Comparison of ENCODE assay signal across 1 cellular context in the genomic region with DNA sequence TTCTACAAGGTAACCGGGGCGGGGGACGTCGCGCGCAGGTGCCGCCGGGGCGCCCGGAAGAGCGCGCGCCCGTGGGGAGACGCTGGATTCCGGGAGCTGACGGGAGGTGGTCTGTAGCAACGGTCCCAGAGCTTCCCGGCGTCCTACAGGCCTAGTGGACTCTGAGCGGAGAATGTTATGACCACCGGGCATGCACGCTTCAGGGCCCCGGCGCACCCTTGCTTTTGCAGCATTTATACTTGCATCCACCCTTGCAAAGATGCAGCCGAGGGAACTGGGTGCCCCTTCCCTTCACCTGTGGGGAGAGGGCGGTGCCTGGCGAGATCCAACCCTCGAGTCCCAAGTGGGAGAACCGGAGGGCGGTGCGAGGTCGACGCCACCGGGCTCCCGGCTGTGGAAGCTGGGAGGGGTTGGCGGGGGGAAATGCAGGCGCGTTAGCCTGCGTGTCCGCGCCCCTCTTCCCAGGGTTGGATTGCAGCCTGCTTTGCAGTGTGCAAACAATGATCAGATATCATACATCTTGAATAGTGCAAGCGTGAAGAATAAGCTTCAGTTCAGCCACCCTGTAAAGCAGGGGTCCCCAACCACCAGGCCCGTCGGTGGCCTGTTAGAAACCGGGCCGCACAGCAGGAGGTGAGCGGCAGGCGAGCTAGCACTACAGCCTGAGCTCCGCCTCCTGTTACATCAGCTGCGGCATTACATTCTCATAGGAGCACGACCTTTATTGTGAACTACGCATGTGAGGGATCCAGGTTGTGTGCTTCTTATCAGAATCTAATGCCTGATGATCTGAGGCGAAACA.
TF ChIP-seq lines count a peak whose summit lies in the region.

No MANE protein-coding gene starts in this region.

TF ChIP-seq in K562, 482 proteins besides CTCF, POLR2A, EP300 and RAD21 (continued from another document and continues in another):
- TF ChIP-seq, protein P1, sequence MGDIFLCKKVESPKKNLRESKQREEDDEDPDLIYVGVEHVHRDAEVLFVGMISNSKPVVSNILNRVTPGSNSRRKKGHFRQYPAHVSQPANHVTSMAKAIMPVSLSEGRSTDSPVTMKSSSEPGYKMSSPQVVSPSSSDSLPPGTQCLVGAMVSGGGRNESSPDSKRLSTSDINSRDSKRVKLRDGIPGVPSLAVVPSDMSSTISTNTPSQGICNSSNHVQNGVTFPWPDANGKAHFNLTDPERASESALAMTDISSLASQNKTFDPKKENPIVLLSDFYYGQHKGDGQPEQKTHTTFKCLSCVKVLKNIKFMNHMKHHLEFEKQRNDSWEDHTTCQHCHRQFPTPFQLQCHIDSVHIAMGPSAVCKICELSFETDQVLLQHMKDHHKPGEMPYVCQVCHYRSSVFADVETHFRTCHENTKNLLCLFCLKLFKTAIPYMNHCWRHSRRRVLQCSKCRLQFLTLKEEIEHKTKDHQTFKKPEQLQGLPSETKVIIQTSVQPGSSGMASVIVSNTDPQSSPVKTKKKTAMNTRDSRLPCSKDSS (IDR thresholded peaks at IDR 0.05; ENCODE audit: low read depth, partially characterized antibody): no peak
- TF ChIP-seq, protein P2, sequence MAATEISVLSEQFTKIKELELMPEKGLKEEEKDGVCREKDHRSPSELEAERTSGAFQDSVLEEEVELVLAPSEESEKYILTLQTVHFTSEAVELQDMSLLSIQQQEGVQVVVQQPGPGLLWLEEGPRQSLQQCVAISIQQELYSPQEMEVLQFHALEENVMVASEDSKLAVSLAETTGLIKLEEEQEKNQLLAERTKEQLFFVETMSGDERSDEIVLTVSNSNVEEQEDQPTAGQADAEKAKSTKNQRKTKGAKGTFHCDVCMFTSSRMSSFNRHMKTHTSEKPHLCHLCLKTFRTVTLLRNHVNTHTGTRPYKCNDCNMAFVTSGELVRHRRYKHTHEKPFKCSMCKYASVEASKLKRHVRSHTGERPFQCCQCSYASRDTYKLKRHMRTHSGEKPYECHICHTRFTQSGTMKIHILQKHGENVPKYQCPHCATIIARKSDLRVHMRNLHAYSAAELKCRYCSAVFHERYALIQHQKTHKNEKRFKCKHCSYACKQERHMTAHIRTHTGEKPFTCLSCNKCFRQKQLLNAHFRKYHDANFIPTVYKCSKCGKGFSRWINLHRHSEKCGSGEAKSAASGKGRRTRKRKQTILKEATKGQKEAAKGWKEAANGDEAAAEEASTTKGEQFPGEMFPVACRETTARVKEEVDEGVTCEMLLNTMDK (IDR thresholded peaks at IDR 0.05; ENCODE audit: borderline replicate concordance, insufficient read depth, low read depth, low read length, poor library complexity, severe bottlenecking): no peak
- TF ChIP-seq SNIP1 (IDR thresholded peaks at IDR 0.05; ENCODE audit: low read depth): no peak; the same call in 1 of the 2 replicates
- TF ChIP-seq, protein P3, sequence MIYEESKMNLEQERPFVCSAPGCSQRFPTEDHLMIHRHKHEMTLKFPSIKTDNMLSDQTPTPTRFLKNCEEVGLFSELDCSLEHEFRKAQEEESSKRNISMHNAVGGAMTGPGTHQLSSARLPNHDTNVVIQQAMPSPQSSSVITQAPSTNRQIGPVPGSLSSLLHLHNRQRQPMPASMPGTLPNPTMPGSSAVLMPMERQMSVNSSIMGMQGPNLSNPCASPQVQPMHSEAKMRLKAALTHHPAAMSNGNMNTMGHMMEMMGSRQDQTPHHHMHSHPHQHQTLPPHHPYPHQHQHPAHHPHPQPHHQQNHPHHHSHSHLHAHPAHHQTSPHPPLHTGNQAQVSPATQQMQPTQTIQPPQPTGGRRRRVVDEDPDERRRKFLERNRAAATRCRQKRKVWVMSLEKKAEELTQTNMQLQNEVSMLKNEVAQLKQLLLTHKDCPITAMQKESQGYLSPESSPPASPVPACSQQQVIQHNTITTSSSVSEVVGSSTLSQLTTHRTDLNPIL (CRISPR knock-in tag; IDR thresholded peaks at IDR 0.05): no peak
- no peak for TF ChIP-seq ZKSCAN3 (CRISPR knock-in tag; IDR thresholded peaks at IDR 0.05)
- TF ChIP-seq, protein P4, sequence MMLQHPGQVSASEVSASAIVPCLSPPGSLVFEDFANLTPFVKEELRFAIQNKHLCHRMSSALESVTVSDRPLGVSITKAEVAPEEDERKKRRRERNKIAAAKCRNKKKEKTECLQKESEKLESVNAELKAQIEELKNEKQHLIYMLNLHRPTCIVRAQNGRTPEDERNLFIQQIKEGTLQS (IDR thresholded peaks at IDR 0.05): peak; percentile 86
- TF ChIP-seq, protein P4 (CRISPR knock-in tag; conservative IDR thresholded peaks at IDR 0.05): no peak
- TF ChIP-seq RBM22 (IDR thresholded peaks at IDR 0.05; ENCODE audit: low read depth, low read length, poor library complexity, severe bottlenecking): peak; percentile 69
- TF ChIP-seq RBBP5 (IDR thresholded peaks at IDR 0.05; ENCODE audit: borderline replicate concordance, insufficient read depth, low read length, poor library complexity, severe bottlenecking): peak; percentile 67
- TF ChIP-seq, protein P5, sequence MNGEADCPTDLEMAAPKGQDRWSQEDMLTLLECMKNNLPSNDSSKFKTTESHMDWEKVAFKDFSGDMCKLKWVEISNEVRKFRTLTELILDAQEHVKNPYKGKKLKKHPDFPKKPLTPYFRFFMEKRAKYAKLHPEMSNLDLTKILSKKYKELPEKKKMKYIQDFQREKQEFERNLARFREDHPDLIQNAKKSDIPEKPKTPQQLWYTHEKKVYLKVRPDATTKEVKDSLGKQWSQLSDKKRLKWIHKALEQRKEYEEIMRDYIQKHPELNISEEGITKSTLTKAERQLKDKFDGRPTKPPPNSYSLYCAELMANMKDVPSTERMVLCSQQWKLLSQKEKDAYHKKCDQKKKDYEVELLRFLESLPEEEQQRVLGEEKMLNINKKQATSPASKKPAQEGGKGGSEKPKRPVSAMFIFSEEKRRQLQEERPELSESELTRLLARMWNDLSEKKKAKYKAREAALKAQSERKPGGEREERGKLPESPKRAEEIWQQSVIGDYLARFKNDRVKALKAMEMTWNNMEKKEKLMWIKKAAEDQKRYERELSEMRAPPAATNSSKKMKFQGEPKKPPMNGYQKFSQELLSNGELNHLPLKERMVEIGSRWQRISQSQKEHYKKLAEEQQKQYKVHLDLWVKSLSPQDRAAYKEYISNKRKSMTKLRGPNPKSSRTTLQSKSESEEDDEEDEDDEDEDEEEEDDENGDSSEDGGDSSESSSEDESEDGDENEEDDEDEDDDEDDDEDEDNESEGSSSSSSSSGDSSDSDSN (IDR thresholded peaks at IDR 0.05; ENCODE audit: borderline replicate concordance in 1 of 2, low read depth in 2 of 2, low read length in 2 of 2): peak; percentile 24 to 58; a peak in 3 of 4 replicates
- no peak for TF ChIP-seq ZNF274 (IDR thresholded peaks at IDR 0.05; ENCODE audit: borderline replicate concordance, low read depth, low read length)
- TF ChIP-seq, protein P6, sequence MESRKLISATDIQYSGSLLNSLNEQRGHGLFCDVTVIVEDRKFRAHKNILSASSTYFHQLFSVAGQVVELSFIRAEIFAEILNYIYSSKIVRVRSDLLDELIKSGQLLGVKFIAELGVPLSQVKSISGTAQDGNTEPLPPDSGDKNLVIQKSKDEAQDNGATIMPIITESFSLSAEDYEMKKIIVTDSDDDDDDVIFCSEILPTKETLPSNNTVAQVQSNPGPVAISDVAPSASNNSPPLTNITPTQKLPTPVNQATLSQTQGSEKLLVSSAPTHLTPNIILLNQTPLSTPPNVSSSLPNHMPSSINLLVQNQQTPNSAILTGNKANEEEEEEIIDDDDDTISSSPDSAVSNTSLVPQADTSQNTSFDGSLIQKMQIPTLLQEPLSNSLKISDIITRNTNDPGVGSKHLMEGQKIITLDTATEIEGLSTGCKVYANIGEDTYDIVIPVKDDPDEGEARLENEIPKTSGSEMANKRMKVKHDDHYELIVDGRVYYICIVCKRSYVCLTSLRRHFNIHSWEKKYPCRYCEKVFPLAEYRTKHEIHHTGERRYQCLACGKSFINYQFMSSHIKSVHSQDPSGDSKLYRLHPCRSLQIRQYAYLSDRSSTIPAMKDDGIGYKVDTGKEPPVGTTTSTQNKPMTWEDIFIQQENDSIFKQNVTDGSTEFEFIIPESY (CRISPR knock-in tag; IDR thresholded peaks at IDR 0.05): no peak
- TF ChIP-seq, protein P7, sequence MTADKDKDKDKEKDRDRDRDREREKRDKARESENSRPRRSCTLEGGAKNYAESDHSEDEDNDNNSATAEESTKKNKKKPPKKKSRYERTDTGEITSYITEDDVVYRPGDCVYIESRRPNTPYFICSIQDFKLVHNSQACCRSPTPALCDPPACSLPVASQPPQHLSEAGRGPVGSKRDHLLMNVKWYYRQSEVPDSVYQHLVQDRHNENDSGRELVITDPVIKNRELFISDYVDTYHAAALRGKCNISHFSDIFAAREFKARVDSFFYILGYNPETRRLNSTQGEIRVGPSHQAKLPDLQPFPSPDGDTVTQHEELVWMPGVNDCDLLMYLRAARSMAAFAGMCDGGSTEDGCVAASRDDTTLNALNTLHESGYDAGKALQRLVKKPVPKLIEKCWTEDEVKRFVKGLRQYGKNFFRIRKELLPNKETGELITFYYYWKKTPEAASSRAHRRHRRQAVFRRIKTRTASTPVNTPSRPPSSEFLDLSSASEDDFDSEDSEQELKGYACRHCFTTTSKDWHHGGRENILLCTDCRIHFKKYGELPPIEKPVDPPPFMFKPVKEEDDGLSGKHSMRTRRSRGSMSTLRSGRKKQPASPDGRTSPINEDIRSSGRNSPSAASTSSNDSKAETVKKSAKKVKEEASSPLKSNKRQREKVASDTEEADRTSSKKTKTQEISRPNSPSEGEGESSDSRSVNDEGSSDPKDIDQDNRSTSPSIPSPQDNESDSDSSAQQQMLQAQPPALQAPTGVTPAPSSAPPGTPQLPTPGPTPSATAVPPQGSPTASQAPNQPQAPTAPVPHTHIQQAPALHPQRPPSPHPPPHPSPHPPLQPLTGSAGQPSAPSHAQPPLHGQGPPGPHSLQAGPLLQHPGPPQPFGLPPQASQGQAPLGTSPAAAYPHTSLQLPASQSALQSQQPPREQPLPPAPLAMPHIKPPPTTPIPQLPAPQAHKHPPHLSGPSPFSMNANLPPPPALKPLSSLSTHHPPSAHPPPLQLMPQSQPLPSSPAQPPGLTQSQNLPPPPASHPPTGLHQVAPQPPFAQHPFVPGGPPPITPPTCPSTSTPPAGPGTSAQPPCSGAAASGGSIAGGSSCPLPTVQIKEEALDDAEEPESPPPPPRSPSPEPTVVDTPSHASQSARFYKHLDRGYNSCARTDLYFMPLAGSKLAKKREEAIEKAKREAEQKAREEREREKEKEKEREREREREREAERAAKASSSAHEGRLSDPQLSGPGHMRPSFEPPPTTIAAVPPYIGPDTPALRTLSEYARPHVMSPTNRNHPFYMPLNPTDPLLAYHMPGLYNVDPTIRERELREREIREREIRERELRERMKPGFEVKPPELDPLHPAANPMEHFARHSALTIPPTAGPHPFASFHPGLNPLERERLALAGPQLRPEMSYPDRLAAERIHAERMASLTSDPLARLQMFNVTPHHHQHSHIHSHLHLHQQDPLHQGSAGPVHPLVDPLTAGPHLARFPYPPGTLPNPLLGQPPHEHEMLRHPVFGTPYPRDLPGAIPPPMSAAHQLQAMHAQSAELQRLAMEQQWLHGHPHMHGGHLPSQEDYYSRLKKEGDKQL (CRISPR knock-in tag; IDR thresholded peaks at IDR 0.05; ENCODE audit: borderline replicate concordance): no peak
- TF ChIP-seq HNRNPH1 (optimal IDR thresholded peaks at IDR 0.05; ENCODE audit: low read depth, low read length): no peak
- TF ChIP-seq WHSC1 (IDR thresholded peaks at IDR 0.05; ENCODE audit: low read length): no peak
- peak; percentile 63 for TF ChIP-seq CXXC5 (CRISPR knock-in tag; IDR thresholded peaks at IDR 0.05)
- TF ChIP-seq, protein P8, sequence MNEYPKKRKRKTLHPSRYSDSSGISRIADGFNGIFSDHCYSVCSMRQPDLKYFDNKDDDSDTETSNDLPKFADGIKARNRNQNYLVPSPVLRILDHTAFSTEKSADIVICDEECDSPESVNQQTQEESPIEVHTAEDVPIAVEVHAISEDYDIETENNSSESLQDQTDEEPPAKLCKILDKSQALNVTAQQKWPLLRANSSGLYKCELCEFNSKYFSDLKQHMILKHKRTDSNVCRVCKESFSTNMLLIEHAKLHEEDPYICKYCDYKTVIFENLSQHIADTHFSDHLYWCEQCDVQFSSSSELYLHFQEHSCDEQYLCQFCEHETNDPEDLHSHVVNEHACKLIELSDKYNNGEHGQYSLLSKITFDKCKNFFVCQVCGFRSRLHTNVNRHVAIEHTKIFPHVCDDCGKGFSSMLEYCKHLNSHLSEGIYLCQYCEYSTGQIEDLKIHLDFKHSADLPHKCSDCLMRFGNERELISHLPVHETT (CRISPR knock-in tag; conservative IDR thresholded peaks at IDR 0.05 in 1 of 2, IDR thresholded peaks at IDR 0.05 in 1 of 2): peak in 1 of 2 experiments; percentile 44; a peak in 1 of 4 replicates
- TF ChIP-seq PHF21A (IDR thresholded peaks at IDR 0.05; ENCODE audit: borderline replicate concordance, low read depth): peak; percentile 84; the same call in 1 of the 2 replicates
- TF ChIP-seq, protein P9, sequence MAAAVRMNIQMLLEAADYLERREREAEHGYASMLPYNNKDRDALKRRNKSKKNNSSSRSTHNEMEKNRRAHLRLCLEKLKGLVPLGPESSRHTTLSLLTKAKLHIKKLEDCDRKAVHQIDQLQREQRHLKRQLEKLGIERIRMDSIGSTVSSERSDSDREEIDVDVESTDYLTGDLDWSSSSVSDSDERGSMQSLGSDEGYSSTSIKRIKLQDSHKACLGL (CRISPR knock-in tag; IDR thresholded peaks at IDR 0.05; ENCODE audit: borderline replicate concordance, poor library complexity, severe bottlenecking): no peak
- TF ChIP-seq RNF2 (IDR thresholded peaks at IDR 0.05): 0 out of 2 replicates have a peak, but pooled peaks have one; percentile 11
- TF ChIP-seq, protein P10, sequence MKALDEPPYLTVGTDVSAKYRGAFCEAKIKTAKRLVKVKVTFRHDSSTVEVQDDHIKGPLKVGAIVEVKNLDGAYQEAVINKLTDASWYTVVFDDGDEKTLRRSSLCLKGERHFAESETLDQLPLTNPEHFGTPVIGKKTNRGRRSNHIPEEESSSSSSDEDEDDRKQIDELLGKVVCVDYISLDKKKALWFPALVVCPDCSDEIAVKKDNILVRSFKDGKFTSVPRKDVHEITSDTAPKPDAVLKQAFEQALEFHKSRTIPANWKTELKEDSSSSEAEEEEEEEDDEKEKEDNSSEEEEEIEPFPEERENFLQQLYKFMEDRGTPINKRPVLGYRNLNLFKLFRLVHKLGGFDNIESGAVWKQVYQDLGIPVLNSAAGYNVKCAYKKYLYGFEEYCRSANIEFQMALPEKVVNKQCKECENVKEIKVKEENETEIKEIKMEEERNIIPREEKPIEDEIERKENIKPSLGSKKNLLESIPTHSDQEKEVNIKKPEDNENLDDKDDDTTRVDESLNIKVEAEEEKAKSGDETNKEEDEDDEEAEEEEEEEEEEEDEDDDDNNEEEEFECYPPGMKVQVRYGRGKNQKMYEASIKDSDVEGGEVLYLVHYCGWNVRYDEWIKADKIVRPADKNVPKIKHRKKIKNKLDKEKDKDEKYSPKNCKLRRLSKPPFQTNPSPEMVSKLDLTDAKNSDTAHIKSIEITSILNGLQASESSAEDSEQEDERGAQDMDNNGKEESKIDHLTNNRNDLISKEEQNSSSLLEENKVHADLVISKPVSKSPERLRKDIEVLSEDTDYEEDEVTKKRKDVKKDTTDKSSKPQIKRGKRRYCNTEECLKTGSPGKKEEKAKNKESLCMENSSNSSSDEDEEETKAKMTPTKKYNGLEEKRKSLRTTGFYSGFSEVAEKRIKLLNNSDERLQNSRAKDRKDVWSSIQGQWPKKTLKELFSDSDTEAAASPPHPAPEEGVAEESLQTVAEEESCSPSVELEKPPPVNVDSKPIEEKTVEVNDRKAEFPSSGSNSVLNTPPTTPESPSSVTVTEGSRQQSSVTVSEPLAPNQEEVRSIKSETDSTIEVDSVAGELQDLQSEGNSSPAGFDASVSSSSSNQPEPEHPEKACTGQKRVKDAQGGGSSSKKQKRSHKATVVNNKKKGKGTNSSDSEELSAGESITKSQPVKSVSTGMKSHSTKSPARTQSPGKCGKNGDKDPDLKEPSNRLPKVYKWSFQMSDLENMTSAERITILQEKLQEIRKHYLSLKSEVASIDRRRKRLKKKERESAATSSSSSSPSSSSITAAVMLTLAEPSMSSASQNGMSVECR (CRISPR knock-in tag; IDR thresholded peaks at IDR 0.05): 0 out of 2 replicates have a peak, but pooled peaks have one; percentile 52
- no peak for TF ChIP-seq SETDB1 (IDR thresholded peaks at IDR 0.05; ENCODE audit: low read length)
- TF ChIP-seq ZNF507 (tag; conservative IDR thresholded peaks at IDR 0.05): no peak
